Comparison of ENCODE assay signal across 14 cellular contexts in genomic region chr4:185541251-185541671, GRCh38. TPM values are rescaled to one million over a fixed set of nuclear protein-coding genes. Genes with fewer than 3 reads are reported as not detected.
DNase-seq lines count a peak whose midpoint lies in the region; ATAC-seq and TF ChIP-seq lines count a peak whose summit lies in the region.
"Had no signal": no experiment of that assay in that cellular context is flagged by ENCODE, and none has a peak within 500 bp of the region (broad histone marks: within the 10 kb centered on the region; RNA-seq: fewer than 3 reads in every experiment).

No MANE protein-coding gene starts in this region.

- H3K27ac Mint-ChIP-seq in neural progenitor cell = peak overlapping the region; percentile 86
- no peak overlapping the region for H3K27ac Mint-ChIP-seq in activated naive CD4-positive, alpha-beta T cell treated with anti-CD3 and anti-CD28 coated beads for 36 hours
- H3K27ac Mint-ChIP-seq: T-helper 17 cell had no signal

- no peak overlapping the region for H3K4me3 Mint-ChIP-seq in neural progenitor cell
- H3K4me3 Mint-ChIP-seq in activated naive CD4-positive, alpha-beta T cell treated with anti-CD3 and anti-CD28 coated beads for 36 hours = no peak overlapping the region
- H3K4me3 Mint-ChIP-seq: T-helper 17 cell had no signal

- intact Hi-C loops in Right ventricle myocardium superior (cut with DNase I) (no loop called here), transverse colon (cut with DNase I; ENCODE audit: low total_unique reads) (no loop called here)
- intact Hi-C loops in activated naive CD4-positive, alpha-beta T cell treated with anti-CD3 and anti-CD28 coated beads for 36 hours (cut with micrococcal nuclease) = no loop called here

- H3K27ac ChIP-seq in neural progenitor cell (no peak overlapping the region), transverse colon (peak overlapping the region; percentile 11 to 58 (median 44))
- H3K27ac ChIP-seq: 22Rv1 had no signal

- H3K4me3 ChIP-seq in neural progenitor cell = no peak overlapping the region
- no peak overlapping the region for H3K4me3 ChIP-seq in transverse colon

- H3F3A ChIP-seq in neural progenitor cell (ENCODE audit: low read depth) = peaks cover 2% of the 10 kb centered on the region

- ATAC-seq in Right ventricle myocardium superior (ENCODE audit: poor library complexity) = peak; percentile 55
- ATAC-seq: T-helper 17 cell had no signal

- 43 to 47% methylated on average over 1 to 9 of the region's 9 CpGs for WGBS in transverse colon (ENCODE audit: low coverage in 1 of 2), 2 donors

- H3K79me2 ChIP-seq in neural progenitor cell (ENCODE audit: low read depth) = no peaks in the 10 kb centered on the region

- no peak for TF ChIP-seq CTCF in neural progenitor cell (IDR thresholded peaks at IDR 0.05)
- no peak for TF ChIP-seq CTCF in transverse colon (IDR thresholded peaks at IDR 0.05)

- H3K4me1 ChIP-seq in neural progenitor cell (peaks cover 6% of the 10 kb centered on the region), transverse colon (peaks cover 0 to 17% (median under 1%) of the 10 kb centered on the region in 4 donors)

- H3K4me1 Mint-ChIP-seq in neural progenitor cell = peaks cover 25% of the 10 kb centered on the region
- no peaks in the 10 kb centered on the region for H3K4me1 Mint-ChIP-seq in activated naive CD4-positive, alpha-beta T cell treated with anti-CD3 and anti-CD28 coated beads for 36 hours (ENCODE audit: low read depth)

- no peak overlapping the region for H2AFZ ChIP-seq in neural progenitor cell (replicated peaks)

- H3K36me3 Mint-ChIP-seq in neural progenitor cell = no peaks in the 10 kb centered on the region
- no peaks in the 10 kb centered on the region for H3K36me3 Mint-ChIP-seq in activated naive CD4-positive, alpha-beta T cell treated with anti-CD3 and anti-CD28 coated beads for 36 hours (ENCODE audit: low read depth)

- no peak for TF ChIP-seq EP300 in transverse colon (IDR thresholded peaks at IDR 0.05; ENCODE audit: low read depth)

- no peak overlapping the region for H3K4me2 ChIP-seq in neural progenitor cell

- H4K20me1 ChIP-seq in neural progenitor cell (ENCODE audit: low read depth) = no peaks in the 10 kb centered on the region

- H3K27me3 ChIP-seq in neural progenitor cell (peaks cover 7% of the 10 kb centered on the region), transverse colon (peaks cover 30% of the 10 kb centered on the region)

- H3K36me3 ChIP-seq in neural progenitor cell (no peaks in the 10 kb centered on the region), transverse colon (no peaks in the 10 kb centered on the region)

- H3K9me3 ChIP-seq in neural progenitor cell (ENCODE audit: low read depth) (no peaks in the 10 kb centered on the region), transverse colon (no peaks in the 10 kb centered on the region)

- no peaks in the 10 kb centered on the region for H3K9me3 Mint-ChIP-seq in neural progenitor cell
- H3K9me3 Mint-ChIP-seq in activated naive CD4-positive, alpha-beta T cell treated with anti-CD3 and anti-CD28 coated beads for 36 hours = no peaks in the 10 kb centered on the region

- peaks cover 4% of the 10 kb centered on the region for H3K27me3 Mint-ChIP-seq in neural progenitor cell (ENCODE audit: insufficient read depth, low read depth)
- H3K27me3 Mint-ChIP-seq in activated naive CD4-positive, alpha-beta T cell treated with anti-CD3 and anti-CD28 coated beads for 36 hours (ENCODE audit: low read depth) = peaks cover 10% of the 10 kb centered on the region

- H3K9ac ChIP-seq in neural progenitor cell = no peak overlapping the region

- CTCF ChIA-PET in activated naive CD4-positive, alpha-beta T cell treated with anti-CD3 and anti-CD28 coated beads for 36 hours (lab: Charles Lee) = no interaction called here

- no peak for TF ChIP-seq POLR2A in transverse colon (IDR thresholded peaks at IDR 0.05)

- DNase-seq in DMS79 treated with DMSO at 0.1 percent for 48 hours (lab: John Stamatoyannopoulos, UW) (peak; percentile 50), DMS79 (lab: John Stamatoyannopoulos, UW) (no peak), Right ventricle myocardium superior (peak; percentile 71), neural progenitor cell (ENCODE audit: low spot score) (no peak), transverse colon (peak; percentile 23), GF-D8 (lab: John Stamatoyannopoulos, UW) (no peak), NCI-H1105 treated with DMSO at 0.1 percent for 48 hours (lab: John Stamatoyannopoulos, UW) (no peak)
- DNase-seq in activated naive CD4-positive, alpha-beta T cell treated with anti-CD3 and anti-CD28 coated beads for 36 hours = no peak
- DNase-seq: activated CD4-positive, alpha-beta T cell treated with anti-CD3 and anti-CD28 coated beads, Interleukin-2, amount 50 U/mL, for 1 hour; foreskin fibroblast; Kasumi-1; NCI-H2171 treated with DMSO at 0.1 percent for 48 hours; T-helper 17 cell had no signal

- in situ Hi-C loops in transverse colon (cut with MboI; ENCODE audit: low pct_ligation_motif_present in 1 of 4, low pct_unique_long_range_greater_than_20kb in 1 of 4, low sequenced_read_pairs in 3 of 4) = no loop called here

RNA-seq across cellular contexts. Expression of gene PDLIM3, which starts 6.0 kb away (rescaled TPM):
- total RNA-seq in Right ventricle myocardium superior = 208 TPM
- total RNA-seq in neural progenitor cell (ENCODE audit: low replicate concordance) = 1.4 and 5.2 TPM in 2 replicates
- 100 to 1,000 TPM in 2 of 4 donors, 10 to 100 TPM in 2; 81.9 to 209 (median 115) TPM for total RNA-seq in transverse colon
- total RNA-seq in activated naive CD4-positive, alpha-beta T cell treated with anti-CD3 and anti-CD28 coated beads for 36 hours = under 1 TPM in 1 of 2 experiments, not detected in 1; 0.25 TPM
- total RNA-seq: T-helper 17 cell had no signal

Comparison
In these comparisons a context has a peak if more than half of its experiments do, and no peak if none do; other contexts are left out.
1. DNase-seq: peak in DMS79 treated with DMSO at 0.1 percent for 48 hours (single experiment), Right ventricle myocardium superior (single experiment) and transverse colon (single experiment); none in DMS79 (single experiment), neural progenitor cell (single experiment), GF-D8 (single experiment), NCI-H1105 treated with DMSO at 0.1 percent for 48 hours (single experiment) and activated naive CD4-positive, alpha-beta T cell treated with anti-CD3 and anti-CD28 coated beads for 36 hours (single experiment).
2. RNA of gene PDLIM3, which starts 6.0 kb away (total RNA-seq): 208 TPM in Right ventricle myocardium superior (single experiment) and 81.9 to 209 TPM in transverse colon; 1.4 to 5.2 TPM in neural progenitor cell and 0.25 TPM in activated naive CD4-positive, alpha-beta T cell treated with anti-CD3 and anti-CD28 coated beads for 36 hours; every median in the first group is over 10 times any median in the second.